8 cellular contexts compared by ENCODE assay signal in genomic region chr12:40224439-40225291, GRCh38. TPM values are rescaled to one million over a fixed set of nuclear protein-coding genes. Genes with fewer than 3 reads are reported as not detected.
A peak's percentile ranks its signal among the peaks of the same experiment; 100 is the strongest.
DNase-seq lines count a peak whose midpoint lies in the region; ATAC-seq and TF ChIP-seq lines count a peak whose summit lies in the region.

TSS of gene LRRK2 (plus strand) at chr12:40224997. CDS start at chr12:40225132, 135 bp downstream.

- WGBS in HUES64 = 2% methylated on average over 78 of the region's 78 CpGs

- no peaks in the 10 kb centered on the region for H3K36me3 ChIP-seq in DOHH2 (ENCODE audit: control insufficient read depth, low read length)
- H3K36me3 ChIP-seq in HUES64 (ENCODE audit: insufficient read depth, low read length) = no peaks in the 10 kb centered on the region
- H3K36me3 ChIP-seq in WERI-Rb-1 = no peaks in the 10 kb centered on the region
- H3K36me3 ChIP-seq in kidney epithelial cell (ENCODE audit: control insufficient read depth, insufficient read depth, low read length) = no peaks in the 10 kb centered on the region

- ATAC-seq in GM21447 (IDR thresholded peaks at IDR 0.05; ENCODE audit: unreplicated experiment) = peak; percentile 37

- H3K27me3 ChIP-seq in DOHH2 (ENCODE audit: control insufficient read depth, low read length) = peaks cover 19% of the 10 kb centered on the region
- peaks cover 45% of the 10 kb centered on the region for H3K27me3 ChIP-seq in HUES64 (ENCODE audit: insufficient read depth, low read length)
- H3K27me3 ChIP-seq in WERI-Rb-1 (ENCODE audit: insufficient read depth, low read depth, severe bottlenecking) = no peaks in the 10 kb centered on the region
- no peaks in the 10 kb centered on the region for H3K27me3 ChIP-seq in kidney epithelial cell (ENCODE audit: control insufficient read depth, insufficient read depth, low read length)

- H4K20me1 ChIP-seq in DOHH2 (ENCODE audit: control insufficient read depth, insufficient read depth, low read depth, low read length) = no peaks in the 10 kb centered on the region

- TF ChIP-seq CTCF in DOHH2 (IDR thresholded peaks at IDR 0.05; ENCODE audit: low read depth, low read length, poor library complexity, severe bottlenecking) = peak; percentile 14
- no peak for TF ChIP-seq CTCF in WERI-Rb-1 (IDR thresholded peaks at IDR 0.05; ENCODE audit: low read depth, low read length)
- no peak for TF ChIP-seq CTCF in kidney epithelial cell (IDR thresholded peaks at IDR 0.05; ENCODE audit: insufficient read depth, low read length, poor library complexity, severe bottlenecking)

- H3K4me3 ChIP-seq in DOHH2 (ENCODE audit: low read length) (peak within 1 kb of the TSS; percentile 70), HUES64 (ENCODE audit: low read length) (peak within 1 kb of the TSS; percentile 67), WERI-Rb-1 (ENCODE audit: low read depth, low read length) (peak within 1 kb of the TSS; percentile 68), kidney epithelial cell (ENCODE audit: low read depth, low read length) (peak within 1 kb of the TSS; percentile 60)

- peak within 1 kb of the TSS; percentile 83 for H3K4me2 ChIP-seq in DOHH2 (ENCODE audit: low read length)

- H3F3A ChIP-seq in DOHH2 (ENCODE audit: control insufficient read depth, insufficient read depth) = peaks cover 20% of the 10 kb centered on the region

- H3K9me3 ChIP-seq in DOHH2 (ENCODE audit: control insufficient read depth, insufficient read depth, low read length) = no peaks in the 10 kb centered on the region
- no peaks in the 10 kb centered on the region for H3K9me3 ChIP-seq in HUES64 (ENCODE audit: insufficient read depth, low read depth, low read length)
- H3K9me3 ChIP-seq in WERI-Rb-1 (ENCODE audit: severe bottlenecking) = peaks cover 2% of the 10 kb centered on the region

- H3K4me1 ChIP-seq in DOHH2 (ENCODE audit: control insufficient read depth, low read length) = peaks cover 42% of the 10 kb centered on the region
- peaks cover 6% of the 10 kb centered on the region for H3K4me1 ChIP-seq in HUES64 (ENCODE audit: insufficient read depth, low read length)

- no peaks in the 10 kb centered on the region for H3K9me2 ChIP-seq in DOHH2 (replicated peaks; ENCODE audit: control insufficient read depth, low read length)

- H3K9ac ChIP-seq in HUES64 (ENCODE audit: low read depth, low read length) = peak within 1 kb of the TSS; percentile 58

- H3K27ac ChIP-seq in DOHH2 (ENCODE audit: low read depth, low read length) = peak within 1 kb of the TSS; percentile 78
- H3K27ac ChIP-seq in HUES64 (ENCODE audit: low read depth, low read length) = no peak within 1 kb of the TSS
- peak within 1 kb of the TSS; percentile 78 for H3K27ac ChIP-seq in WERI-Rb-1
- H3K27ac ChIP-seq in caudate nucleus (ENCODE audit: low read depth, low read length) = peak within 1 kb of the TSS; percentile 90

- H3K79me2 ChIP-seq in DOHH2 (ENCODE audit: control insufficient read depth, low read length) = no peaks in the 10 kb centered on the region

- DNase-seq in WERI-Rb-1 (peak; percentile 66), caudate nucleus (lab: John Stamatoyannopoulos, UW) (peak in 53 of 61 donors; percentile 14 to 82 (median 53)), kidney epithelial cell (ENCODE audit: low read depth) (no peak), NCI-H510A treated with DMSO at 0.1 percent for 48 hours (lab: John Stamatoyannopoulos, UW) (no peak)
- peak; percentile 44 for DNase-seq in stimulated activated CD4-positive, alpha-beta T cell treated with anti-CD3 and anti-CD28 coated beads, Interleukin-15, amount 100 ng/mL, for 24 hours

RNA-seq across cellular contexts. Expression of gene LRRK2, which starts in this region (rescaled TPM):
- 0.15 TPM for polyA plus RNA-seq in HUES64 (2013, experiment 1 of 2)
- polyA plus RNA-seq in HUES64 (2013, experiment 2 of 2) = 0.13 TPM
- total RNA-seq in kidney epithelial cell = 0.63 and 0.75 TPM in 2 replicates

Comparison
In these comparisons a context has a peak if more than half of its experiments do, and no peak if none do; other contexts are left out.
1. DNase-seq: peak in WERI-Rb-1 (single experiment), caudate nucleus (53 of 61) and stimulated activated CD4-positive, alpha-beta T cell treated with anti-CD3 and anti-CD28 coated beads, Interleukin-15, amount 100 ng/mL, for 24 hours (single experiment); none in kidney epithelial cell (single experiment) and NCI-H510A treated with DMSO at 0.1 percent for 48 hours (single experiment).
2. Peak in every context shown above with its lines, with median percentiles within 50 percentile points of each other: H3K4me3 ChIP-seq.